2 cellular contexts compared by ENCODE assay signal in the genomic region with DNA sequence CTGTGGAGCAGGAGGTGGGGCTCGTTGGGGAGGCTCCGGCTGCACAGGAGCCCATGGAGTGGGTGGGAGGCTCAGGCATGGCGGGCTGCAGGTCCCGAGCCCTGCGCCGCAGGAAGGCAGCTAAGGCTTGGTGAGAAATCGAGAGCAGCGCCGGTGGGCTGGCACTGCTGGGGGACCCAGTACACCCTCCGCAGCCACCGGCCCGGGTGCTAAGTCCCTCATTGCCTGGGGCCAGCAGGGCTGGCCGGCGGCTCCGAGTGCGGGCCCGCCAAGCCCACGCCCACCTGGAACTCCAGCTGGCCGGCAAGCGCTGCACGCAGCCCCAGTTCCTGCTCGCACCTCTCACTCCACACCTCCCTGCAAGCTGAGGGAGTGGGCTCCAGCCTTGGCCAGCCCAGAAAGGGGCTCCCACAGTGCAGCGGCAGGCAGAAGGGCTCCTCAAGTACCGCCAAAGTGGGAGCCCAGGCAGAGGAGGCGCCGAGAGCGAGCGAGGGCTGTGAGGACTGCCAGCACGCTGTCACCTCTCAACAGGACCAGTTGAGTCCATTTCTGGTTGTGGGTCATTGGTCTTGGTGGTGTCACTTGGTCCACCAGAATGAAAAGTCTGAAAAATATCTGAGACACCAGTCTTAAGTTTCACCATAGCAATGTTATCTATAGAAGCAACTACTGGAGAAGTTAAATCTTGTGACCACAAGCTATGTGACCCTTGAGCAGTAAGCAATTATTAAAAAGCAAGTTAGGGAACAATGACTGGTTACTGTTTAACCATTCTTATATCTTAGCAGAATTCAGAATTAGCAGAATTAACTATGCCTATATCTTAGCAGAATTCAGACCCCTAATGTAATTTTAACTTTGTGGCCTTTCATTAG. TPM values are rescaled to one million over a fixed set of nuclear protein-coding genes. Genes with fewer than 3 reads are reported as not detected.
"Had no signal": no experiment of that assay in that cellular context is flagged by ENCODE, and none has a peak within 500 bp of the region (broad histone marks: within the 10 kb centered on the region; RNA-seq: fewer than 3 reads in every experiment).

No MANE protein-coding gene starts in this region.

RNA-seq across cellular contexts. Expression of gene MBOAT1, which starts 32.8 kb away (rescaled TPM):
- total RNA-seq: HepG2, OCI-LY7 had no signal
- polyA plus RNA-seq: HepG2 had no signal
